Comparison of ENCODE assay signal across 21 cellular contexts in the genomic region with DNA sequence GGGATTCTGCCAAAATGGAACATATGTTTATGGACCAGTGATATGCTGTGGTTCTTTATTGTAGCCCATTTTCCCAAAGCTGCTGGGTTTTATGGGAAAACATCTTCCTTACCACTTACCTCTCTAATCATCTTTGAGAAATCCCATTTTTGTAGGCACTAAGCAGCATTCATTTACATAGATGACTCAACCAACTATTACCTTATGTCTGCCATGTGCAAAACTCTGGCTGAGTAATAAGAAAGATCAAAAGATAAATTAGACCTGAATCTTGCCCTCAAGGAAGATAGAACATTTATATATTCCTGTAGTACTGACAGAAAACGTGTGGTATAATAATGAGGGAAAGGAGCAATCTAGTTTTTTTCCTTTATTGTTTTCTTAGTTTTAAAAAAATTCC. TPM values are rescaled to one million over a fixed set of nuclear protein-coding genes. Genes with fewer than 3 reads are reported as not detected.
DNase-seq lines count a peak whose midpoint lies in the region; ATAC-seq, FAIRE-seq and TF ChIP-seq lines count a peak whose summit lies in the region.
"Had no signal": no experiment of that assay in that cellular context is flagged by ENCODE, and none has a peak within 500 bp of the region (broad histone marks: within the 10 kb centered on the region; RNA-seq: fewer than 3 reads in every experiment).

No MANE protein-coding gene starts in this region.

- no peaks in the 10 kb centered on the region for H3K79me2 ChIP-seq in K562 (ENCODE audit: control insufficient read depth, insufficient read depth, low read length)

- no peaks in the 10 kb centered on the region for H4K20me1 ChIP-seq in K562 (replicated peaks; ENCODE audit: control insufficient read depth, insufficient read depth, low read length)

- no peaks in the 10 kb centered on the region for H3K9me1 ChIP-seq in K562 (ENCODE audit: control insufficient read depth, insufficient read depth, low read length)

- H3K4me2 ChIP-seq in K562 (ENCODE audit: insufficient read depth, low read length) = no peak overlapping the region

- H3K36me3 ChIP-seq in K562 (ENCODE audit: control insufficient read depth, insufficient read depth, low read length) = no peaks in the 10 kb centered on the region
- H3K36me3 ChIP-seq in esophagus squamous epithelium = no peaks in the 10 kb centered on the region
- H3K36me3 ChIP-seq: SJCRH30 had no signal

- H3K9me3 Mint-ChIP-seq in activated naive CD4-positive, alpha-beta T cell treated with anti-CD3 and anti-CD28 coated beads, Interleukin-2, amount 50 U/mL, for 24 hours = no peaks in the 10 kb centered on the region
- no peaks in the 10 kb centered on the region for H3K9me3 Mint-ChIP-seq in activated naive CD4-positive, alpha-beta T cell treated with anti-CD3 and anti-CD28 coated beads for 36 hours
- H3K9me3 Mint-ChIP-seq: CD14-positive monocyte had no signal

- no peak for TF ChIP-seq POLR2A in K562 (conservative IDR thresholded peaks at IDR 0.05)
- TF ChIP-seq POLR2A in esophagus squamous epithelium (IDR thresholded peaks at IDR 0.05) = no peak

- H3K4me3 Mint-ChIP-seq in activated naive CD4-positive, alpha-beta T cell treated with anti-CD3 and anti-CD28 coated beads, Interleukin-2, amount 50 U/mL, for 24 hours = peak overlapping the region; percentile 6
- no peak overlapping the region for H3K4me3 Mint-ChIP-seq in activated naive CD4-positive, alpha-beta T cell treated with anti-CD3 and anti-CD28 coated beads for 36 hours
- H3K4me3 Mint-ChIP-seq: CD14-positive monocyte had no signal

- no peak for ATAC-seq in K562
- ATAC-seq in GM21360 (IDR thresholded peaks at IDR 0.05; ENCODE audit: unreplicated experiment) = no peak

- BruUV-seq in K562 (replicated peaks; lab: Mats Ljungman, UMichigan) = no TSS peak

- POLR2A ChIA-PET in K562 (lab: Yijun Ruan, JAX) = interaction anchor here (0.5 kb wide), 1 partner anchor 603 kb away, joined by 3 read pairs; no protein-coding TSS in a partner anchor

- intact Hi-C loops in activated naive CD4-positive, alpha-beta T cell treated with anti-CD3 and anti-CD28 coated beads for 36 hours (cut with micrococcal nuclease) = no loop called here
- intact Hi-C loops in K562 (cut with micrococcal nuclease) (no loop called here), esophagus squamous epithelium (cut with DNase I) (no loop called here)

- peaks cover 4% of the 10 kb centered on the region for H3K36me3 Mint-ChIP-seq in activated naive CD4-positive, alpha-beta T cell treated with anti-CD3 and anti-CD28 coated beads, Interleukin-2, amount 50 U/mL, for 24 hours
- H3K36me3 Mint-ChIP-seq in activated naive CD4-positive, alpha-beta T cell treated with anti-CD3 and anti-CD28 coated beads for 36 hours (ENCODE audit: low read depth) = no peaks in the 10 kb centered on the region
- H3K36me3 Mint-ChIP-seq: CD14-positive monocyte had no signal

- peaks cover 1% of the 10 kb centered on the region for H3K27me3 Mint-ChIP-seq in activated naive CD4-positive, alpha-beta T cell treated with anti-CD3 and anti-CD28 coated beads, Interleukin-2, amount 50 U/mL, for 24 hours
- H3K27me3 Mint-ChIP-seq in activated naive CD4-positive, alpha-beta T cell treated with anti-CD3 and anti-CD28 coated beads for 36 hours (ENCODE audit: low read depth) = no peaks in the 10 kb centered on the region

- H3K4me3 ChIP-seq in K562 (no peak overlapping the region), esophagus squamous epithelium (no peak overlapping the region)
- H3K4me3 ChIP-seq: SJCRH30 had no signal

- TF ChIP-seq RAD21 in K562 (CRISPR knock-in tag; conservative IDR thresholded peaks at IDR 0.05 in 1 of 2, IDR thresholded peaks at IDR 0.05 in 1 of 2) = no peak

- H3K27me3 ChIP-seq in K562 (ENCODE audit: control insufficient read depth in 2 of 2, insufficient read depth in 2 of 2, low read length in 2 of 2) (peaks cover 14 to 16% of the 10 kb centered on the region in 2 experiments; a peak in 3 of 5 replicates), esophagus squamous epithelium (no peaks in the 10 kb centered on the region)
- H3K27me3 ChIP-seq: SJCRH30 had no signal

- no peak overlapping the region for H2AFZ ChIP-seq in K562 (ENCODE audit: low read depth, low read length)

- H3K27ac ChIP-seq in K562 (ENCODE audit: extremely low read depth, low read depth, low read length) = no peak overlapping the region
- H3K27ac ChIP-seq in esophagus squamous epithelium = no peak overlapping the region
- H3K27ac ChIP-seq: SJCRH30 had no signal

- no peak overlapping the region for H3K9ac ChIP-seq in K562 (ENCODE audit: insufficient read depth in 1 of 2, low read depth in 2 of 2, low read length in 2 of 2)

- TF ChIP-seq EP300 in K562 (IDR thresholded peaks at IDR 0.05; ENCODE audit: low read length) = no peak

- in situ Hi-C loops in K562 (cut with MboI) = no loop called here

- FAIRE-seq in K562 (lab: Jason Lieb, UNC) = no peak
- FAIRE-seq: GM12892, H1, RCC 7860 had no signal

- CTCF ChIA-PET in activated naive CD4-positive, alpha-beta T cell treated with anti-CD3 and anti-CD28 coated beads for 36 hours (lab: Charles Lee) = no interaction called here
- CTCF ChIA-PET in K562 (lab: Yijun Ruan, JAX; ENCODE audit: low intra/inter-chr PET ratio) = no interaction called here

- no peak overlapping the region for H3K27ac Mint-ChIP-seq in activated naive CD4-positive, alpha-beta T cell treated with anti-CD3 and anti-CD28 coated beads, Interleukin-2, amount 50 U/mL, for 24 hours
- H3K27ac Mint-ChIP-seq in activated naive CD4-positive, alpha-beta T cell treated with anti-CD3 and anti-CD28 coated beads for 36 hours = no peak overlapping the region

- WGBS in K562 (ENCODE audit: insufficient coverage, low coverage, missing lambda C conversion rate) = 0% methylated on average over 1 of the region's 1 CpG
- WGBS in esophagus squamous epithelium, 2 donors = 26 to 38% methylated on average over 1 of the region's 1 CpG

- H3K9me3 ChIP-seq in K562 (replicated peaks; ENCODE audit: control insufficient read depth, insufficient read depth, low read depth, low read length) = no peaks in the 10 kb centered on the region
- H3K9me3 ChIP-seq in esophagus squamous epithelium = no peaks in the 10 kb centered on the region
- H3K9me3 ChIP-seq: SJCRH30 had no signal

- peaks cover 31% of the 10 kb centered on the region for H3K4me1 Mint-ChIP-seq in activated naive CD4-positive, alpha-beta T cell treated with anti-CD3 and anti-CD28 coated beads, Interleukin-2, amount 50 U/mL, for 24 hours
- peaks cover 23% of the 10 kb centered on the region for H3K4me1 Mint-ChIP-seq in activated naive CD4-positive, alpha-beta T cell treated with anti-CD3 and anti-CD28 coated beads for 36 hours (ENCODE audit: low read depth)
- H3K4me1 Mint-ChIP-seq: CD14-positive monocyte had no signal

- no peak for DNase-seq in activated naive CD4-positive, alpha-beta T cell treated with anti-CD3 and anti-CD28 coated beads for 36 hours
- DNase-seq in NCI-H69 (lab: John Stamatoyannopoulos, UW) (peak; percentile 14), K562 (ENCODE audit: extremely low read depth in 1 of 4, low spot score in 3 of 4) (no peak), kidney tubule cell (ENCODE audit: low spot score) (peak; percentile 12), HCEC 1CT (no peak), esophagus squamous epithelium (lab: John Stamatoyannopoulos, UW) (no peak)
- DNase-seq: COR-L47, DMS53, GDM1, KBM-7, NCI-H1092 treated with DMSO at 0.1 percent for 48 hours, NCI-H1694 treated with DMSO at 0.1 percent for 48 hours, NCI-H446, SJCRH30 had no signal

- H3K4me1 ChIP-seq in K562 (replicated peaks in 1 of 2; ENCODE audit: control insufficient read depth in 2 of 2, insufficient read depth in 2 of 2, low read length in 2 of 2) (no peaks in the 10 kb centered on the region), esophagus squamous epithelium (no peaks in the 10 kb centered on the region)
- H3K4me1 ChIP-seq: SJCRH30 had no signal

- TF ChIP-seq CTCF in K562 (IDR thresholded peaks at IDR 0.05 in 2 of 3, conservative IDR thresholded peaks at IDR 0.05 in 1 of 3; ENCODE audit: insufficient read depth in 2 of 3, low read depth in 1 of 3, low read length in 3 of 3) (no peak), esophagus squamous epithelium (IDR thresholded peaks at IDR 0.05) (no peak)

RNA-seq across cellular contexts. Expression of a gene that starts 24.3 kb away (rescaled TPM):
- 10 to 100 TPM; 31.6 to 32.1 TPM for total RNA-seq in activated naive CD4-positive, alpha-beta T cell treated with anti-CD3 and anti-CD28 coated beads for 36 hours
- total RNA-seq in K562 (2011; cell fraction: chromatin; rRNA removed; ENCODE audit: low replicate concordance) = 34.6 and 71.6 TPM in 2 replicates
- total RNA-seq in K562 (2011; cell fraction: nucleolus; rRNA removed) = 12.8 and 16.8 TPM in 2 replicates
- total RNA-seq in K562 (2011; cell fraction: nucleoplasm; rRNA removed) = 30.2 and 45.5 TPM in 2 replicates
- total RNA-seq in K562 (2014; rRNA removed) = 20.7 and 23.5 TPM in 2 replicates
- 45.4 and 47.0 TPM in 2 replicates for total RNA-seq in K562 (2014; rRNA removed; fragmentation: Illumina TruSeq; extraction: Trizol)
- 53.2 and 59.0 TPM in 2 replicates for total RNA-seq in K562 (2015; rRNA removed; fragmentation: Illumina TruSeq; extraction: Trizol)
- 39.8 and 40.2 TPM in 2 replicates for total RNA-seq in K562 (2021)
- 14.7 and 22.5 TPM in 2 replicates for polyA plus RNA-seq in K562 (2011; rRNA removed)
- 15.1 and 16.9 TPM in 2 replicates for polyA plus RNA-seq in K562 (2011; cell fraction: cytosol; rRNA removed)
- 34.0 and 44.0 TPM in 2 replicates for polyA plus RNA-seq in K562 (2011; cell fraction: nucleus; rRNA removed)
- polyA plus RNA-seq in K562 (2012) = 38.4 and 48.8 TPM in 2 replicates
- polyA plus RNA-seq in K562 (2014; fragmentation: Illumina TruSeq; extraction: Trizol) = 58.5 and 67.9 TPM in 2 replicates
- polyA plus RNA-seq in K562 (2014; fragmentation: Nextera tagmentation; extraction: Ambion mirVana) = 10 to 100 TPM; 17.4 to 35.4 TPM
- 14.8 and 15.7 TPM in 2 replicates for polyA plus RNA-seq in K562 (2014; rRNA removed)
- polyA minus RNA-seq in K562 (2011; rRNA and poly(A)+ RNA removed) = 35.7 and 38.3 TPM in 2 replicates
- 31.4 and 42.8 TPM in 2 replicates for polyA minus RNA-seq in K562 (2011; cell fraction: cytosol; rRNA and poly(A)+ RNA removed)
- 49.4 and 57.8 TPM in 2 replicates for polyA minus RNA-seq in K562 (2011; cell fraction: nucleus; rRNA and poly(A)+ RNA removed)
- 10 to 100 TPM in 3 of 4 donors, 1 to 10 TPM in 1; 9.6 to 28.8 (median 14.5) TPM for total RNA-seq in esophagus squamous epithelium

RNA-seq across cellular contexts. Expression of a gene that starts 34.8 kb away (rescaled TPM):
- total RNA-seq in activated naive CD4-positive, alpha-beta T cell treated with anti-CD3 and anti-CD28 coated beads for 36 hours = not detected
- total RNA-seq in K562 (2011; cell fraction: chromatin; rRNA removed; ENCODE audit: low replicate concordance) = not detected in 2 replicates
- total RNA-seq in K562 (2011; cell fraction: nucleolus; rRNA removed) = not detected in 2 replicates
- total RNA-seq in K562 (2011; cell fraction: nucleoplasm; rRNA removed) = not detected in 2 replicates
- total RNA-seq in K562 (2014; rRNA removed) (not detected in 2 replicates), K562 (2014; rRNA removed; fragmentation: Illumina TruSeq; extraction: Trizol) (not detected in 2 replicates), K562 (2015; rRNA removed; fragmentation: Illumina TruSeq; extraction: Trizol) (not detected in 2 replicates), K562 (2021) (0.86 and 1.1 TPM in 2 replicates), esophagus squamous epithelium (not detected)
- polyA plus RNA-seq in K562 (2011; rRNA removed) (not detected in 2 replicates), K562 (2014; fragmentation: Illumina TruSeq; extraction: Trizol) (not detected in 2 replicates), K562 (2014; fragmentation: Nextera tagmentation; extraction: Ambion mirVana) (not detected), K562 (2014; rRNA removed) (not detected in 2 replicates)
- not detected in 2 replicates for polyA plus RNA-seq in K562 (2011; cell fraction: cytosol; rRNA removed)
- polyA plus RNA-seq in K562 (2011; cell fraction: nucleus; rRNA removed) = not detected in 2 replicates
- not detected in 2 replicates for polyA plus RNA-seq in K562 (2012)
- polyA minus RNA-seq in K562 (2011; rRNA and poly(A)+ RNA removed) = not detected in 2 replicates
- polyA minus RNA-seq in K562 (2011; cell fraction: cytosol; rRNA and poly(A)+ RNA removed) = not detected in 2 replicates
- polyA minus RNA-seq in K562 (2011; cell fraction: nucleus; rRNA and poly(A)+ RNA removed) = not detected in 2 replicates
- total RNA-seq: A673, H1, SJCRH30 had no signal
- polyA plus RNA-seq: CD14-positive monocyte, H1 had no signal

Comparison
In these comparisons a context has a peak if more than half of its experiments do, and no peak if none do; other contexts are left out.
1. DNase-seq: peak in NCI-H69 (single experiment) and kidney tubule cell (single experiment); none in activated naive CD4-positive, alpha-beta T cell treated with anti-CD3 and anti-CD28 coated beads for 36 hours (single experiment), K562 (0 of 4), HCEC 1CT (single experiment) and esophagus squamous epithelium (single experiment).